Comparison of ENCODE assay signal across 28 cellular contexts in the genomic region with DNA sequence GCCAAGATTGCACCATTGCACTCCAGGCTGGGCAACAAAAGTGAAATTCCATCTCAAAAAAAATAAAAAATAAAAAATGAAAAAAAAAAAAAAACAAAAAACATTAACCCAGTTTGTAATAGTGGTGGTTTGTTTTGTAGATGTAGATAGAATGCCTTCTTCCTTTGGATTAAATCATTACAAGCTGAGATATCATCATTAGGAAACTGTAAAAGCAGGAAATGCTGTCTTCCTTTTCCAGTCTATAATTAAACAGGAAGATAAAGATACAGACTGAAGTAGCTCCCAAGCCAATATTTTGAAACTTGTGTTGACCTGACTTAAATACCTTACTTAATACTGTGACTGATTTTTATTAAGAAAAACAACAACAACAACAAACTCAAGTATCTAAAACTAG.
"Had no signal": no experiment of that assay in that cellular context is flagged by ENCODE, and none has a peak within 500 bp of the region (broad histone marks: within the 10 kb centered on the region; RNA-seq: fewer than 3 reads in every experiment).

No MANE protein-coding gene starts in this region.

- H3K36me3 ChIP-seq: lower lobe of right lung, pancreas, prostate gland, sigmoid colon, spleen, thyroid gland, transverse colon, upper lobe of right lung had no signal

- H3K27ac Mint-ChIP-seq: stimulated activated effector memory CD8-positive, alpha-beta T cell treated with anti-CD3 and anti-CD28 coated beads, Interleukin-12 subunit alpha, Interleukin-12 subunit beta, amount 100 ng/mL, for 72 hours; stimulated activated naive CD8-positive, alpha-beta T cell treated with anti-CD3 and anti-CD28 coated beads, Interleukin-15, amount 100 ng/mL, for 72 hours had no signal

- H3K4me3 Mint-ChIP-seq: naive thymus-derived CD8-positive, alpha-beta T cell; nephron; neural crest cell; stimulated activated effector memory CD8-positive, alpha-beta T cell treated with anti-CD3 and anti-CD28 coated beads, Interleukin-12 subunit alpha, Interleukin-12 subunit beta, amount 100 ng/mL, for 72 hours; stimulated activated naive CD8-positive, alpha-beta T cell treated with anti-CD3 and anti-CD28 coated beads, Interleukin-15, amount 100 ng/mL, for 72 hours had no signal

- H3K27me3 Mint-ChIP-seq: naive thymus-derived CD8-positive, alpha-beta T cell; stimulated activated naive CD8-positive, alpha-beta T cell treated with anti-CD3 and anti-CD28 coated beads, Interleukin-15, amount 100 ng/mL, for 72 hours had no signal

- ATAC-seq: left colon; lower lobe of right lung; naive thymus-derived CD8-positive, alpha-beta T cell; pancreas; stimulated activated effector memory CD8-positive, alpha-beta T cell treated with anti-CD3 and anti-CD28 coated beads, Interleukin-12 subunit alpha, Interleukin-12 subunit beta, amount 100 ng/mL, for 72 hours; stimulated activated naive CD8-positive, alpha-beta T cell treated with anti-CD3 and anti-CD28 coated beads, Interleukin-15, amount 100 ng/mL, for 72 hours; upper lobe of right lung had no signal

- H3K4me1 ChIP-seq: pancreas, prostate gland had no signal

- H3K9me3 ChIP-seq: lower lobe of right lung, pancreas, prostate gland, sigmoid colon, spleen, testis, thyroid gland, transverse colon, upper lobe of right lung had no signal

- FAIRE-seq: keratinocyte, pancreas, small intestine, urothelium cell line had no signal

- H3K27me3 ChIP-seq: pancreas, sigmoid colon, spleen, testis, thyroid gland, transverse colon, upper lobe of right lung had no signal

- H3K27ac ChIP-seq: lower lobe of right lung, pancreas, prostate gland, sigmoid colon, testis, thyroid gland, transverse colon, upper lobe of right lung had no signal

- H3K4me1 Mint-ChIP-seq: neural crest cell had no signal

- H3K4me3 ChIP-seq: lower lobe of right lung, pancreas, prostate gland, sigmoid colon, spleen, testis, thyroid gland, transverse colon, upper lobe of right lung had no signal

- DNase-seq: head of caudate nucleus; hippocampal formation; left colon; lower lobe of right lung; mammary epithelial cell; mesenchymal stem cell; naive thymus-derived CD8-positive, alpha-beta T cell; nucleus accumbens; pancreas; posterior cingulate gyrus; retina; sigmoid colon; small intestine; spleen; stimulated activated CD4-positive, alpha-beta T cell treated with anti-CD3 and anti-CD28 coated beads, Interleukin-4, amount 100 ng/mL, for 24 hours; stimulated activated naive CD4-positive, alpha-beta T cell; stimulated activated naive CD8-positive, alpha-beta T cell treated with anti-CD3 and anti-CD28 coated beads, Interleukin-15, amount 100 ng/mL, for 72 hours; substantia nigra; testis; thyroid gland; transverse colon; upper lobe of right lung had no signal

- H3K9me3 Mint-ChIP-seq: stimulated activated effector memory CD8-positive, alpha-beta T cell treated with anti-CD3 and anti-CD28 coated beads, Interleukin-12 subunit alpha, Interleukin-12 subunit beta, amount 100 ng/mL, for 72 hours had no signal
